1 cellular context compared by ENCODE assay signal in genomic region chr14:55411426-55412389, GRCh38.
A peak's percentile ranks its signal among the peaks of the same experiment; 100 is the strongest.
TF ChIP-seq lines count a peak whose summit lies in the region.

A gene with protein sequence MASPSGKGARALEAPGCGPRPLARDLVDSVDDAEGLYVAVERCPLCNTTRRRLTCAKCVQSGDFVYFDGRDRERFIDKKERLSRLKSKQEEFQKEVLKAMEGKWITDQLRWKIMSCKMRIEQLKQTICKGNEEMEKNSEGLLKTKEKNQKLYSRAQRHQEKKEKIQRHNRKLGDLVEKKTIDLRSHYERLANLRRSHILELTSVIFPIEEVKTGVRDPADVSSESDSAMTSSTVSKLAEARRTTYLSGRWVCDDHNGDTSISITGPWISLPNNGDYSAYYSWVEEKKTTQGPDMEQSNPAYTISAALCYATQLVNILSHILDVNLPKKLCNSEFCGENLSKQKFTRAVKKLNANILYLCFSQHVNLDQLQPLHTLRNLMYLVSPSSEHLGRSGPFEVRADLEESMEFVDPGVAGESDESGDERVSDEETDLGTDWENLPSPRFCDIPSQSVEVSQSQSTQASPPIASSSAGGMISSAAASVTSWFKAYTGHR (minus strand): TSS chr14:55411830. CDS start chr14:55411822, 8 bp downstream.

TF ChIP-seq in WTC11, 78 proteins besides CTCF, POLR2A, EP300 and RAD21 (continued from another document):
- TF ChIP-seq ZNF281 (CRISPR knock-in tag; IDR thresholded peaks at IDR 0.05) (0 out of 2 replicates have a peak, but pooled peaks have one; percentile 9), ZNF263 (CRISPR knock-in tag; IDR thresholded peaks at IDR 0.05; ENCODE audit: low read depth) (no peak), GABPB1 (CRISPR knock-in tag; IDR thresholded peaks at IDR 0.05) (no peak; the same call in 1 of the 2 replicates), NR3C1 (CRISPR knock-in tag; conservative IDR thresholded peaks at IDR 0.05; ENCODE audit: low read depth) (no peak), EMX1 (CRISPR knock-in tag; IDR thresholded peaks at IDR 0.05) (no peak), KAT7 (CRISPR knock-in tag; IDR thresholded peaks at IDR 0.05; ENCODE audit: borderline replicate concordance) (peak; percentile 37; the same call in 1 of the 2 replicates), JUN (CRISPR knock-in tag; IDR thresholded peaks at IDR 0.05) (peak; percentile 86; the same call in 1 of the 2 replicates), PREB (CRISPR knock-in tag; IDR thresholded peaks at IDR 0.05; ENCODE audit: borderline replicate concordance) (no peak), RELA (CRISPR knock-in tag; IDR thresholded peaks at IDR 0.05; ENCODE audit: borderline replicate concordance) (0 out of 2 replicates have a peak, but pooled peaks have one; percentile 30), MAX (CRISPR knock-in tag; IDR thresholded peaks at IDR 0.05) (peak; percentile 82), ZNF121 (CRISPR knock-in tag; IDR thresholded peaks at IDR 0.05) (no peak), AR (CRISPR knock-in tag; IDR thresholded peaks at IDR 0.05) (no peak; the same call in 1 of the 2 replicates), MLX (CRISPR knock-in tag; IDR thresholded peaks at IDR 0.05) (no peak), NFE2L1 (CRISPR knock-in tag; IDR thresholded peaks at IDR 0.05) (no peak), ZNF317 (CRISPR knock-in tag; IDR thresholded peaks at IDR 0.05; ENCODE audit: borderline replicate concordance, low read depth) (no peak), NFYB (CRISPR knock-in tag; conservative IDR thresholded peaks at IDR 0.05; ENCODE audit: low read depth) (no peak), GRHL2 (CRISPR knock-in tag; IDR thresholded peaks at IDR 0.05; ENCODE audit: insufficient replicate concordance, severe bottlenecking) (no peak), CREM (CRISPR knock-in tag; IDR thresholded peaks at IDR 0.05) (peak; percentile 81; the same call in 1 of the 2 replicates), RORB (CRISPR knock-in tag; IDR thresholded peaks at IDR 0.05) (no peak), FOXK1 (CRISPR knock-in tag; IDR thresholded peaks at IDR 0.05) (peak; percentile 99), SP1 (CRISPR knock-in tag; conservative IDR thresholded peaks at IDR 0.05) (peak; percentile 87)
- TF ChIP-seq, protein P1, sequence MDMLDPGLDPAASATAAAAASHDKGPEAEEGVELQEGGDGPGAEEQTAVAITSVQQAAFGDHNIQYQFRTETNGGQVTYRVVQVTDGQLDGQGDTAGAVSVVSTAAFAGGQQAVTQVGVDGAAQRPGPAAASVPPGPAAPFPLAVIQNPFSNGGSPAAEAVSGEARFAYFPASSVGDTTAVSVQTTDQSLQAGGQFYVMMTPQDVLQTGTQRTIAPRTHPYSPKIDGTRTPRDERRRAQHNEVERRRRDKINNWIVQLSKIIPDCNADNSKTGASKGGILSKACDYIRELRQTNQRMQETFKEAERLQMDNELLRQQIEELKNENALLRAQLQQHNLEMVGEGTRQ (CRISPR knock-in tag; IDR thresholded peaks at IDR 0.05): peak; percentile 98
- TF ChIP-seq, protein P2, sequence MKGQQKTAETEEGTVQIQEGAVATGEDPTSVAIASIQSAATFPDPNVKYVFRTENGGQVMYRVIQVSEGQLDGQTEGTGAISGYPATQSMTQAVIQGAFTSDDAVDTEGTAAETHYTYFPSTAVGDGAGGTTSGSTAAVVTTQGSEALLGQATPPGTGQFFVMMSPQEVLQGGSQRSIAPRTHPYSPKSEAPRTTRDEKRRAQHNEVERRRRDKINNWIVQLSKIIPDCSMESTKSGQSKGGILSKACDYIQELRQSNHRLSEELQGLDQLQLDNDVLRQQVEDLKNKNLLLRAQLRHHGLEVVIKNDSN (CRISPR knock-in tag; IDR thresholded peaks at IDR 0.05): peak; percentile 97
- TF ChIP-seq, protein P3, sequence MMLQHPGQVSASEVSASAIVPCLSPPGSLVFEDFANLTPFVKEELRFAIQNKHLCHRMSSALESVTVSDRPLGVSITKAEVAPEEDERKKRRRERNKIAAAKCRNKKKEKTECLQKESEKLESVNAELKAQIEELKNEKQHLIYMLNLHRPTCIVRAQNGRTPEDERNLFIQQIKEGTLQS (CRISPR knock-in tag; conservative IDR thresholded peaks at IDR 0.05): no peak
- TF ChIP-seq, protein P4, sequence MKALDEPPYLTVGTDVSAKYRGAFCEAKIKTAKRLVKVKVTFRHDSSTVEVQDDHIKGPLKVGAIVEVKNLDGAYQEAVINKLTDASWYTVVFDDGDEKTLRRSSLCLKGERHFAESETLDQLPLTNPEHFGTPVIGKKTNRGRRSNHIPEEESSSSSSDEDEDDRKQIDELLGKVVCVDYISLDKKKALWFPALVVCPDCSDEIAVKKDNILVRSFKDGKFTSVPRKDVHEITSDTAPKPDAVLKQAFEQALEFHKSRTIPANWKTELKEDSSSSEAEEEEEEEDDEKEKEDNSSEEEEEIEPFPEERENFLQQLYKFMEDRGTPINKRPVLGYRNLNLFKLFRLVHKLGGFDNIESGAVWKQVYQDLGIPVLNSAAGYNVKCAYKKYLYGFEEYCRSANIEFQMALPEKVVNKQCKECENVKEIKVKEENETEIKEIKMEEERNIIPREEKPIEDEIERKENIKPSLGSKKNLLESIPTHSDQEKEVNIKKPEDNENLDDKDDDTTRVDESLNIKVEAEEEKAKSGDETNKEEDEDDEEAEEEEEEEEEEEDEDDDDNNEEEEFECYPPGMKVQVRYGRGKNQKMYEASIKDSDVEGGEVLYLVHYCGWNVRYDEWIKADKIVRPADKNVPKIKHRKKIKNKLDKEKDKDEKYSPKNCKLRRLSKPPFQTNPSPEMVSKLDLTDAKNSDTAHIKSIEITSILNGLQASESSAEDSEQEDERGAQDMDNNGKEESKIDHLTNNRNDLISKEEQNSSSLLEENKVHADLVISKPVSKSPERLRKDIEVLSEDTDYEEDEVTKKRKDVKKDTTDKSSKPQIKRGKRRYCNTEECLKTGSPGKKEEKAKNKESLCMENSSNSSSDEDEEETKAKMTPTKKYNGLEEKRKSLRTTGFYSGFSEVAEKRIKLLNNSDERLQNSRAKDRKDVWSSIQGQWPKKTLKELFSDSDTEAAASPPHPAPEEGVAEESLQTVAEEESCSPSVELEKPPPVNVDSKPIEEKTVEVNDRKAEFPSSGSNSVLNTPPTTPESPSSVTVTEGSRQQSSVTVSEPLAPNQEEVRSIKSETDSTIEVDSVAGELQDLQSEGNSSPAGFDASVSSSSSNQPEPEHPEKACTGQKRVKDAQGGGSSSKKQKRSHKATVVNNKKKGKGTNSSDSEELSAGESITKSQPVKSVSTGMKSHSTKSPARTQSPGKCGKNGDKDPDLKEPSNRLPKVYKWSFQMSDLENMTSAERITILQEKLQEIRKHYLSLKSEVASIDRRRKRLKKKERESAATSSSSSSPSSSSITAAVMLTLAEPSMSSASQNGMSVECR (CRISPR knock-in tag; IDR thresholded peaks at IDR 0.05; ENCODE audit: borderline replicate concordance): no peak
- TF ChIP-seq, protein P5, sequence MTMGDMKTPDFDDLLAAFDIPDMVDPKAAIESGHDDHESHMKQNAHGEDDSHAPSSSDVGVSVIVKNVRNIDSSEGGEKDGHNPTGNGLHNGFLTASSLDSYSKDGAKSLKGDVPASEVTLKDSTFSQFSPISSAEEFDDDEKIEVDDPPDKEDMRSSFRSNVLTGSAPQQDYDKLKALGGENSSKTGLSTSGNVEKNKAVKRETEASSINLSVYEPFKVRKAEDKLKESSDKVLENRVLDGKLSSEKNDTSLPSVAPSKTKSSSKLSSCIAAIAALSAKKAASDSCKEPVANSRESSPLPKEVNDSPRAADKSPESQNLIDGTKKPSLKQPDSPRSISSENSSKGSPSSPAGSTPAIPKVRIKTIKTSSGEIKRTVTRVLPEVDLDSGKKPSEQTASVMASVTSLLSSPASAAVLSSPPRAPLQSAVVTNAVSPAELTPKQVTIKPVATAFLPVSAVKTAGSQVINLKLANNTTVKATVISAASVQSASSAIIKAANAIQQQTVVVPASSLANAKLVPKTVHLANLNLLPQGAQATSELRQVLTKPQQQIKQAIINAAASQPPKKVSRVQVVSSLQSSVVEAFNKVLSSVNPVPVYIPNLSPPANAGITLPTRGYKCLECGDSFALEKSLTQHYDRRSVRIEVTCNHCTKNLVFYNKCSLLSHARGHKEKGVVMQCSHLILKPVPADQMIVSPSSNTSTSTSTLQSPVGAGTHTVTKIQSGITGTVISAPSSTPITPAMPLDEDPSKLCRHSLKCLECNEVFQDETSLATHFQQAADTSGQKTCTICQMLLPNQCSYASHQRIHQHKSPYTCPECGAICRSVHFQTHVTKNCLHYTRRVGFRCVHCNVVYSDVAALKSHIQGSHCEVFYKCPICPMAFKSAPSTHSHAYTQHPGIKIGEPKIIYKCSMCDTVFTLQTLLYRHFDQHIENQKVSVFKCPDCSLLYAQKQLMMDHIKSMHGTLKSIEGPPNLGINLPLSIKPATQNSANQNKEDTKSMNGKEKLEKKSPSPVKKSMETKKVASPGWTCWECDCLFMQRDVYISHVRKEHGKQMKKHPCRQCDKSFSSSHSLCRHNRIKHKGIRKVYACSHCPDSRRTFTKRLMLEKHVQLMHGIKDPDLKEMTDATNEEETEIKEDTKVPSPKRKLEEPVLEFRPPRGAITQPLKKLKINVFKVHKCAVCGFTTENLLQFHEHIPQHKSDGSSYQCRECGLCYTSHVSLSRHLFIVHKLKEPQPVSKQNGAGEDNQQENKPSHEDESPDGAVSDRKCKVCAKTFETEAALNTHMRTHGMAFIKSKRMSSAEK (CRISPR knock-in tag; IDR thresholded peaks at IDR 0.05; ENCODE audit: borderline replicate concordance): 0 out of 2 replicates have a peak, but pooled peaks have one; percentile 6
- TF ChIP-seq, protein P6, sequence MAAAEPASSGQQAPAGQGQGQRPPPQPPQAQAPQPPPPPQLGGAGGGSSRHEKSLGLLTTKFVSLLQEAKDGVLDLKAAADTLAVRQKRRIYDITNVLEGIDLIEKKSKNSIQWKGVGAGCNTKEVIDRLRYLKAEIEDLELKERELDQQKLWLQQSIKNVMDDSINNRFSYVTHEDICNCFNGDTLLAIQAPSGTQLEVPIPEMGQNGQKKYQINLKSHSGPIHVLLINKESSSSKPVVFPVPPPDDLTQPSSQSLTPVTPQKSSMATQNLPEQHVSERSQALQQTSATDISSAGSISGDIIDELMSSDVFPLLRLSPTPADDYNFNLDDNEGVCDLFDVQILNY (CRISPR knock-in tag; IDR thresholded peaks at IDR 0.05): peak; percentile 67; the same call in 1 of the 2 replicates
TF ChIP-seq in WTC11: peak in this region for 17.
